In the genomic region with DNA sequence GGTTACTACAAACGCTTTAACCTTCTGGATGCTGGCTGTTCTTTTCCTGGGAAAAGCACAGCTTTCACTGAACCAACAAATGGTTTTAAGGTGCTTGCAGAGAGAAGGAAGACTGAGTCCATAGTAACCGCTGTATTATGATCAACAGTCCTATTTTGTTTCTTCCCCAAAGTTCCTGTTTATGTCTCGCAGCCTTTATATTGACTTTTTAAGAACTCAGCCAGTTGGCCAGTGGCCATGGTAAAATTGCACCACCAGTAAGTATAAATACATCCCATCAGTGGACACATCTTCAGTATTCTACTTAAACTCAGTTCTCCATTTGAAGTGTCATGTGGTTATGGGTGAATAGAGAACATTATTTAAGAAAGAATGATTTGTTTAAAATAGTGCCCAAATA, we compare ENCODE assay signal across 13 cellular contexts.
DNase-seq lines count a peak whose midpoint lies in the region; ATAC-seq and TF ChIP-seq lines count a peak whose summit lies in the region.
"Had no signal": no experiment of that assay in that cellular context is flagged by ENCODE, and none has a peak within 500 bp of the region (broad histone marks: within the 10 kb centered on the region; RNA-seq: fewer than 3 reads in every experiment).

No MANE protein-coding gene starts in this region.

- TF ChIP-seq CTCF in chondrocyte (IDR thresholded peaks at IDR 0.05) (no peak), right atrium auricular region (IDR thresholded peaks at IDR 0.05) (no peak)

- peaks cover 25% of the 10 kb centered on the region for H3F3A ChIP-seq in GM23248 (ENCODE audit: insufficient read depth)

- no peaks in the 10 kb centered on the region for H3K27me3 Mint-ChIP-seq in chondrocyte (ENCODE audit: low read depth)
- H3K27me3 Mint-ChIP-seq: activated naive CD8-positive, alpha-beta T cell had no signal

- no peaks in the 10 kb centered on the region for H4K20me1 ChIP-seq in GM23248 (ENCODE audit: insufficient read depth)

- peak overlapping the region; percentile 33; the same call in 1 of the 2 replicates for H2AFZ ChIP-seq in GM23248

- peak overlapping the region; percentile 88 for H3K27ac ChIP-seq in GM23248
- peak overlapping the region; percentile 61 to 72 for H3K27ac ChIP-seq in right atrium auricular region
- H3K27ac ChIP-seq: C4-2B had no signal

- H3K9me3 Mint-ChIP-seq in chondrocyte (ENCODE audit: low read depth): no peaks in the 10 kb centered on the region

- H3K4me3 Mint-ChIP-seq in chondrocyte (ENCODE audit: unreplicated experiment): no peak overlapping the region
- H3K4me3 Mint-ChIP-seq: activated naive CD8-positive, alpha-beta T cell had no signal

- H3K36me3 ChIP-seq in GM23248 (ENCODE audit: low read depth): no peaks in the 10 kb centered on the region
- no peaks in the 10 kb centered on the region for H3K36me3 ChIP-seq in right atrium auricular region
- no peaks in the 10 kb centered on the region for H3K36me3 ChIP-seq in H7 (replicated peaks; ENCODE audit: control insufficient read depth, insufficient read depth, low read length)

- H3K4me1 Mint-ChIP-seq in chondrocyte (ENCODE audit: low read depth): peaks cover 40% of the 10 kb centered on the region

- 0 out of 2 replicates have a peak, but pooled peaks cover 5% of the 10 kb centered on the region for H3K79me2 ChIP-seq in GM23248 (ENCODE audit: insufficient read depth)

- no peaks in the 10 kb centered on the region; the same call in 1 of the 2 replicates for H3K9me2 ChIP-seq in GM23248 (ENCODE audit: insufficient read depth)

- no peaks in the 10 kb centered on the region for H3K36me3 Mint-ChIP-seq in chondrocyte (ENCODE audit: low read depth)
- H3K36me3 Mint-ChIP-seq: activated naive CD8-positive, alpha-beta T cell had no signal

- in situ Hi-C loops in GM23248 (cut with MboI): loop anchor here (10.0 kb wide), 1 partner anchor 283 kb away; no protein-coding TSS in a partner anchor

- DNase-seq in GM23248: peak; percentile 50
- no peak for DNase-seq in chondrocyte (ENCODE audit: low spot score)
- no peak for DNase-seq in right atrium auricular region (ENCODE audit: low spot score)
- DNase-seq in putamen (ENCODE audit: low spot score): peak; percentile 44
- DNase-seq in H7: no peak
- DNase-seq in activated CD8-positive, alpha-beta memory T cell treated with anti-CD3 and anti-CD28 coated beads for 24 hours: no peak
- DNase-seq: effector CD8-positive, alpha-beta T cell; GDM1; MM.1S had no signal

- peak overlapping the region; percentile 96 for H3K4me2 ChIP-seq in GM23248 (ENCODE audit: unreplicated experiment)

- H3K27me3 ChIP-seq in GM23248 (replicated peaks; ENCODE audit: insufficient read depth) (no peaks in the 10 kb centered on the region), right atrium auricular region (no peaks in the 10 kb centered on the region), H7 (ENCODE audit: control insufficient read depth, insufficient read depth, low read length) (no peaks in the 10 kb centered on the region)

- no peak for ATAC-seq in GM18517 (IDR thresholded peaks at IDR 0.05; ENCODE audit: unreplicated experiment)
- ATAC-seq in GM18520 (IDR thresholded peaks at IDR 0.05; ENCODE audit: unreplicated experiment): no peak

- 55 to 57% methylated on average over 3 of the region's 3 CpGs for WGBS in GM23248 (ENCODE audit: low coverage in 1 of 2, low lambda C conversion rate in 2 of 2, missing lambda C conversion rate in 2 of 2), 2 experiments

- peaks cover 50% of the 10 kb centered on the region for H3K4me1 ChIP-seq in GM23248 (ENCODE audit: insufficient read depth)
- peaks cover 0 to 27% of the 10 kb centered on the region in 2 donors for H3K4me1 ChIP-seq in right atrium auricular region

- no peaks in the 10 kb centered on the region for H3K9me3 ChIP-seq in GM23248 (ENCODE audit: low read depth)
- H3K9me3 ChIP-seq in right atrium auricular region: no peaks in the 10 kb centered on the region

- peak overlapping the region; percentile 63 for H3K4me3 ChIP-seq in GM23248
- H3K4me3 ChIP-seq in right atrium auricular region: no peak overlapping the region
- no peak overlapping the region for H3K4me3 ChIP-seq in H7 (ENCODE audit: insufficient read depth, low read depth, low read length)

- H3K9ac ChIP-seq in GM23248: peak overlapping the region; percentile 71

- H3K27ac Mint-ChIP-seq in chondrocyte (ENCODE audit: unreplicated experiment): peak overlapping the region; percentile 95
- H3K27ac Mint-ChIP-seq: activated naive CD8-positive, alpha-beta T cell had no signal

Comparison
In these comparisons a context has a peak if more than half of its experiments do, and no peak if none do; other contexts are left out.
1. DNase-seq: peak in GM23248 (single experiment) and putamen (single experiment); none in chondrocyte (single experiment), right atrium auricular region (single experiment), H7 (single experiment) and activated CD8-positive, alpha-beta memory T cell treated with anti-CD3 and anti-CD28 coated beads for 24 hours (single experiment).